ENCODE assay signal across 11 cellular contexts in the genomic region with DNA sequence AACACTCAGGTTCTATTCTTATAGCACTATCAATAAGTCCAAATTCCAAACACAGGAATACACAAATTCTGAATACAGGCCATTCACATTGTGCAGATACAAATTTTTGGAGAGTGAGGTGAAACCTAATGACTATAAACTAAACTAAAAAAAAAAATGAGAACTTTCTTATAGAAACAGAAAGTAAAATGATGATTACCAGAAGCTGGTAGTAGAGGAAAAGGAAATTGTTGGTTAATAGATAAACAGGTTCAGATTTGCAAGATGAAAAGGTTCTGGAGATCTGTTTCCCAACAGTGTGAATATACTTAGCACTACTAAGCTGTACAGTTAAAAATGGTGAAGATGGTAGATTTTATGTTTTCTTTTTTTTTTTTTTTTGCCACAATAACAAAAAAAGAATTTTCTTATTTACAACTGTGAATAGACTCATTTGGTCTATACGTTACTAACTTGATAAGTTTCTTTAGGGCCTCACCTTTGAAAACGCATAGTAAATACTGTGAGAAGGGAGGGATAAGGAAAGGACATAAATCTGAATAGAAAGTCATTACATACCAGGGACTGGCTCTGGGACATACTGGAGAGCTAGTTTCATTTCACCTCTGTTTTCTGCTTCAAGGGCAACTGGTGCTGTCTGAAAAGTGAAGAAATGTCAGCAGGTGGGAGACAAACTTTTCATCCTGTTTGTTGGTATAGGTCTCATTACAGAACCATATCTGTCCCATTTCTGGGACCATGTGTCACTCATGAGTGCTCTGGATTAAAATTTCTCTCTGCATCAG. TPM values are rescaled to one million over a fixed set of nuclear protein-coding genes. Genes with fewer than 3 reads are reported as not detected.
A peak's percentile ranks its signal among the peaks of the same experiment; 100 is the strongest.
DNase-seq lines count a peak whose midpoint lies in the region; ATAC-seq and TF ChIP-seq lines count a peak whose summit lies in the region.
"Had no signal": no experiment of that assay in that cellular context is flagged by ENCODE, and none has a peak within 500 bp of the region (broad histone marks: within the 10 kb centered on the region; RNA-seq: fewer than 3 reads in every experiment).

No MANE protein-coding gene starts in this region.

- no peak overlapping the region for H3K4me3 Mint-ChIP-seq in type B pancreatic cell

- peaks cover 10% of the 10 kb centered on the region for H3K4me1 ChIP-seq in osteoblast (ENCODE audit: insufficient read depth, low read length)

- peaks cover 7% of the 10 kb centered on the region for H3K4me1 Mint-ChIP-seq in type B pancreatic cell (ENCODE audit: unreplicated experiment)

- no peaks in the 10 kb centered on the region for H4K20me1 ChIP-seq in osteoblast (ENCODE audit: insufficient read depth, low read length)

- no peaks in the 10 kb centered on the region for H3K27me3 ChIP-seq in osteoblast (ENCODE audit: insufficient read depth, low read length)

- no peak overlapping the region for H3K4me3 ChIP-seq in osteoblast (ENCODE audit: insufficient read depth, low read length)
- H3K4me3 ChIP-seq in coronary artery, result no peak overlapping the region
- H3K4me3 ChIP-seq: lung had no signal

- TF ChIP-seq CTCF in type B pancreatic cell (conservative IDR thresholded peaks at IDR 0.05) (no peak), osteoblast (IDR thresholded peaks at IDR 0.05; ENCODE audit: extremely low read depth, low read depth, low read length) (no peak), coronary artery (IDR thresholded peaks at IDR 0.05) (no peak)

- peaks cover 0 to 6% of the 10 kb centered on the region in 2 donors for H3K36me3 Mint-ChIP-seq in activated naive CD4-positive, alpha-beta T cell treated with anti-CD3 and anti-CD28 coated beads, Interleukin-2, amount 50 U/mL, for 72 hours
- H3K36me3 Mint-ChIP-seq in type B pancreatic cell, result peaks cover 3% of the 10 kb centered on the region

- no peaks in the 10 kb centered on the region for H3K9me3 ChIP-seq in osteoblast (ENCODE audit: low read depth, low read length)

- H3K27ac Mint-ChIP-seq in activated naive CD4-positive, alpha-beta T cell treated with anti-CD3 and anti-CD28 coated beads, Interleukin-2, amount 50 U/mL, for 72 hours, result peak overlapping the region; percentile 80 to 89
- H3K27ac Mint-ChIP-seq in type B pancreatic cell, result no peak overlapping the region

- DNase-seq in activated naive CD4-positive, alpha-beta T cell treated with anti-CD3 and anti-CD28 coated beads, Interleukin-2, amount 50 U/mL, for 72 hours (ENCODE audit: low spot score in 2 of 2), result no peak
- DNase-seq in type B pancreatic cell (ENCODE audit: extremely low spot score, unreplicated experiment) (no peak), osteoblast (ENCODE audit: insufficient read length, low spot score, missing footprints) (no peak), coronary artery (ENCODE audit: low spot score) (no peak), NCI-H2029 (lab: John Stamatoyannopoulos, UW) (no peak)
- DNase-seq: activated CD8-positive, alpha-beta memory T cell treated with anti-CD3 and anti-CD28 coated beads, Interleukin-2, amount 50 U/mL, for 4 hours had no signal

- ATAC-seq in GM18498 (IDR thresholded peaks at IDR 0.05; ENCODE audit: unreplicated experiment), result peak; percentile 83
- peak; percentile 84 for ATAC-seq in GM19463 (IDR thresholded peaks at IDR 0.05; ENCODE audit: unreplicated experiment)
- peak; percentile 75 for ATAC-seq in HG03066 (IDR thresholded peaks at IDR 0.05; ENCODE audit: low read depth, unreplicated experiment)
- ATAC-seq in activated naive CD4-positive, alpha-beta T cell treated with anti-CD3 and anti-CD28 coated beads, Interleukin-2, amount 50 U/mL, for 72 hours, result peak; percentile 36 to 75

- no peaks in the 10 kb centered on the region for H3K27me3 Mint-ChIP-seq in type B pancreatic cell

- no peaks in the 10 kb centered on the region for H3K9me3 Mint-ChIP-seq in activated naive CD4-positive, alpha-beta T cell treated with anti-CD3 and anti-CD28 coated beads, Interleukin-2, amount 50 U/mL, for 72 hours
- H3K9me3 Mint-ChIP-seq in type B pancreatic cell, result peaks cover 7% of the 10 kb centered on the region

- H3K27ac ChIP-seq in osteoblast (ENCODE audit: low read depth, low read length), result no peak overlapping the region
- H3K27ac ChIP-seq in coronary artery, result no peak overlapping the region
- H3K27ac ChIP-seq: epithelial cell of prostate had no signal

- no peaks in the 10 kb centered on the region for H3K79me2 ChIP-seq in osteoblast (ENCODE audit: insufficient read depth, low read length)

- no peak overlapping the region for H3K4me2 ChIP-seq in osteoblast (ENCODE audit: insufficient read depth, low read length)

- H2AFZ ChIP-seq in osteoblast (ENCODE audit: low read length), result no peak overlapping the region

- H3K36me3 ChIP-seq in osteoblast (ENCODE audit: insufficient read depth, low read length), result no peaks in the 10 kb centered on the region

RNA-seq across cellular contexts. Expression of a gene that starts 14.2 kb away (rescaled TPM):
- total RNA-seq in activated naive CD4-positive, alpha-beta T cell treated with anti-CD3 and anti-CD28 coated beads, Interleukin-2, amount 50 U/mL, for 72 hours, result not detected
- 0.19 and 0.77 TPM in 2 replicates for total RNA-seq in type B pancreatic cell (ENCODE audit: low replicate concordance)
- 2.9 and 4.1 TPM in 2 replicates for total RNA-seq in osteoblast

RNA-seq across cellular contexts. Expression of a gene that starts 35.2 kb away (rescaled TPM):
- 10 to 100 TPM; 61.0 to 65.7 TPM for total RNA-seq in activated naive CD4-positive, alpha-beta T cell treated with anti-CD3 and anti-CD28 coated beads, Interleukin-2, amount 50 U/mL, for 72 hours
- total RNA-seq in type B pancreatic cell (ENCODE audit: low replicate concordance) (43.2 and 55.7 TPM in 2 replicates), osteoblast (46.3 and 49.2 TPM in 2 replicates)

RNA-seq across cellular contexts. Expression of a gene that starts 52.4 kb away (rescaled TPM):
- total RNA-seq in activated naive CD4-positive, alpha-beta T cell treated with anti-CD3 and anti-CD28 coated beads, Interleukin-2, amount 50 U/mL, for 72 hours, result 10 to 100 TPM; 36.5 to 60.3 TPM
- 22.7 and 25.6 TPM in 2 replicates for total RNA-seq in type B pancreatic cell (ENCODE audit: low replicate concordance)
- 34.4 and 41.0 TPM in 2 replicates for total RNA-seq in osteoblast
